ENCODE assay signal across 8 cellular contexts in genomic region chr1:211133393-211133840, GRCh38. TPM values are rescaled to one million over a fixed set of nuclear protein-coding genes. Genes with fewer than 3 reads are reported as not detected.
DNase-seq lines count a peak whose midpoint lies in the region; ATAC-seq and TF ChIP-seq lines count a peak whose summit lies in the region.

No MANE protein-coding gene starts in this region.

- no peak for TF ChIP-seq EP300 in ovary (IDR thresholded peaks at IDR 0.05)

- H3K36me3 Mint-ChIP-seq in activated T-helper 2 cell treated with anti-CD3 and anti-CD28 coated beads, Interferon-gamma antibody, Interleukin-2, Interleukin-4, amounts not matched to agents 10 μg/mL and 5 μg/mL and 100 μg/mL, durations not matched to agents 14 hours and 24 hours and 36 hours (ENCODE audit: low read depth), result no peaks in the 10 kb centered on the region

- H3K56ac ChIP-seq in IMR-90 (ENCODE audit: extremely low read depth, insufficient read depth, low read length), result 0 out of 2 replicates have a peak overlapping the region, but pooled peaks have one; percentile 31

- H3K4me3 ChIP-seq in IMR-90 (ENCODE audit: insufficient read depth, low read depth, low read length) (peak overlapping the region; percentile 58), ovary (peak overlapping the region; percentile 31)

- no peak overlapping the region for H3K14ac ChIP-seq in IMR-90 (replicated peaks; ENCODE audit: low read depth, low read length)

- DNase-seq in EH (ENCODE audit: low read depth) (peak; percentile 33), IMR-90 (no peak), glomerular visceral epithelial cell (ENCODE audit: extremely low spot score) (peak; percentile 63), ovary (peak in 1 of 5 donors; percentile 15), NCI-H446 treated with DMSO at 0.1 percent for 48 hours (lab: John Stamatoyannopoulos, UW) (no peak)
- DNase-seq in activated T-helper 2 cell treated with anti-CD3 and anti-CD28 coated beads, Interferon-gamma antibody, Interleukin-2, Interleukin-4, amounts not matched to agents 10 μg/mL and 5 μg/mL and 100 μg/mL, durations not matched to agents 14 hours and 24 hours and 36 hours (ENCODE audit: low spot score), result no peak

- H3K9me3 Mint-ChIP-seq in activated T-helper 2 cell treated with anti-CD3 and anti-CD28 coated beads, Interferon-gamma antibody, Interleukin-2, Interleukin-4, amounts not matched to agents 10 μg/mL and 5 μg/mL and 100 μg/mL, durations not matched to agents 14 hours and 24 hours and 36 hours, result no peaks in the 10 kb centered on the region

- POLR2A ChIA-PET in IMR-90 (lab: Charles Lee; ENCODE audit: unreplicated experiment), result interaction anchor here (0.6 kb wide), 1 partner anchor 12 kb away, joined by 3 read pairs; no protein-coding TSS in a partner anchor

- H4K5ac ChIP-seq in IMR-90 (ENCODE audit: low read depth, low read length), result no peak overlapping the region

- TF ChIP-seq CTCF in IMR-90 (conservative IDR thresholded peaks at IDR 0.05; ENCODE audit: low read depth, low read length) (no peak), ovary (IDR thresholded peaks at IDR 0.05) (no peak)

- H2BK5ac ChIP-seq in IMR-90 (ENCODE audit: low read depth, low read length, poor library complexity, severe bottlenecking), result no peak overlapping the region

- H2AK9ac ChIP-seq in IMR-90 (replicated peaks; ENCODE audit: low read depth, low read length, poor library complexity), result no peak overlapping the region

- H2BK120ac ChIP-seq in IMR-90 (ENCODE audit: low read depth, low read length), result peak overlapping the region; percentile 40; the same call in 1 of the 2 replicates

- in situ Hi-C loops in IMR-90 (cut with MboI; ENCODE audit: low sequenced_read_pairs), result loop anchor here (5.0 kb wide), 2 partner anchors 546 to 686 kb away; no protein-coding TSS in a partner anchor

- peaks cover 5% of the 10 kb centered on the region for H3K4me1 Mint-ChIP-seq in activated T-helper 2 cell treated with anti-CD3 and anti-CD28 coated beads, Interferon-gamma antibody, Interleukin-2, Interleukin-4, amounts not matched to agents 10 μg/mL and 5 μg/mL and 100 μg/mL, durations not matched to agents 14 hours and 24 hours and 36 hours (ENCODE audit: low read depth)

- H3K36me3 ChIP-seq in IMR-90 (ENCODE audit: control insufficient read depth, insufficient read depth, low read length) (no peaks in the 10 kb centered on the region), ovary (no peaks in the 10 kb centered on the region)

- H3K27me3 Mint-ChIP-seq in activated T-helper 2 cell treated with anti-CD3 and anti-CD28 coated beads, Interferon-gamma antibody, Interleukin-2, Interleukin-4, amounts not matched to agents 10 μg/mL and 5 μg/mL and 100 μg/mL, durations not matched to agents 14 hours and 24 hours and 36 hours (ENCODE audit: low read depth), result peaks cover 77% of the 10 kb centered on the region

- peaks cover 8% of the 10 kb centered on the region for H3K27me3 ChIP-seq in IMR-90 (ENCODE audit: control insufficient read depth, insufficient read depth, low read length)
- H3K27me3 ChIP-seq in ovary, result no peaks in the 10 kb centered on the region

- no peak overlapping the region for H3K18ac ChIP-seq in IMR-90 (ENCODE audit: low read depth, low read length)

- TF ChIP-seq RAD21 in IMR-90 (IDR thresholded peaks at IDR 0.05; ENCODE audit: low read length), result no peak

- ATAC-seq in IMR-90 (ENCODE audit: low read depth) (peak; percentile 27), GM21786 (IDR thresholded peaks at IDR 0.05; ENCODE audit: unreplicated experiment) (no peak), GM21825 (IDR thresholded peaks at IDR 0.05; ENCODE audit: unreplicated experiment) (no peak)

- dilution Hi-C loops in IMR-90 (cut with HindIII; ENCODE audit: low sequenced_read_pairs, unreplicated experiment), result no loop called here

- H2BK15ac ChIP-seq in IMR-90 (ENCODE audit: low read depth, low read length), result no peak overlapping the region

- peak overlapping the region; percentile 20; the same call in 1 of the 2 replicates for H3K23ac ChIP-seq in IMR-90 (ENCODE audit: low read depth, low read length)

- no peaks in the 10 kb centered on the region for H3K9me1 ChIP-seq in IMR-90 (ENCODE audit: insufficient read depth, low read length)

- H3K79me1 ChIP-seq in IMR-90 (ENCODE audit: low read depth in 1 of 2, low read length in 2 of 2), result no peaks in the 10 kb centered on the region

- H2BK20ac ChIP-seq in IMR-90 (ENCODE audit: low read depth, low read length), result no peak overlapping the region

- H3K9ac ChIP-seq in IMR-90 (ENCODE audit: low read depth, low read length), result no peak overlapping the region

- H4K8ac ChIP-seq in IMR-90 (ENCODE audit: low read depth in 2 of 2, low read length in 2 of 2), result no peak overlapping the region

- H3K4ac ChIP-seq in IMR-90 (ENCODE audit: low read depth, low read length), result peak overlapping the region; percentile 60; the same call in 1 of the 2 replicates

- no peaks in the 10 kb centered on the region for H4K20me1 ChIP-seq in IMR-90 (ENCODE audit: insufficient read depth, low read length)

- TF ChIP-seq POLR2A in IMR-90 (IDR thresholded peaks at IDR 0.05; ENCODE audit: low read depth, low read length) (no peak), ovary (IDR thresholded peaks at IDR 0.05) (no peak)

- no peaks in the 10 kb centered on the region for H3K9me3 ChIP-seq in IMR-90 (ENCODE audit: control insufficient read depth, insufficient read depth, low read length)
- no peaks in the 10 kb centered on the region for H3K9me3 ChIP-seq in ovary

- H2AFZ ChIP-seq in IMR-90 (replicated peaks; ENCODE audit: low read length, poor library complexity), result peak overlapping the region; percentile 85

- 1% methylated on average over 25 of the region's 32 CpGs; no CpG with 5 or more reads in 1 of the 2 experiments for WGBS in IMR-90 (ENCODE audit: extremely low coverage in 2 of 2, insufficient read length in 1 of 2), 2 experiments
- WGBS in ovary, 3 donors, result 0 to 2% (median 2%) methylated on average over 19 to 32 of the region's 32 CpGs

- H3K4me2 ChIP-seq in IMR-90 (ENCODE audit: low read depth, low read length), result peak overlapping the region; percentile 77

- no peak overlapping the region for H3K27ac Mint-ChIP-seq in activated T-helper 2 cell treated with anti-CD3 and anti-CD28 coated beads, Interferon-gamma antibody, Interleukin-2, Interleukin-4, amounts not matched to agents 10 μg/mL and 5 μg/mL and 100 μg/mL, durations not matched to agents 14 hours and 24 hours and 36 hours

- H3K4me1 ChIP-seq in IMR-90 (ENCODE audit: control insufficient read depth, insufficient read depth, low read length), result no peaks in the 10 kb centered on the region
- H3K4me1 ChIP-seq in ovary (ENCODE audit: insufficient read depth), result peaks cover 2% of the 10 kb centered on the region

- peak overlapping the region; percentile 35 for H3K4me3 Mint-ChIP-seq in activated T-helper 2 cell treated with anti-CD3 and anti-CD28 coated beads, Interferon-gamma antibody, Interleukin-2, Interleukin-4, amounts not matched to agents 10 μg/mL and 5 μg/mL and 100 μg/mL, durations not matched to agents 14 hours and 24 hours and 36 hours (ENCODE audit: low read depth)

- H4K91ac ChIP-seq in IMR-90 (ENCODE audit: insufficient read depth, low read depth, low read length), result no peak overlapping the region

- no TSS peak for BruUV-seq in IMR-90 (replicated peaks; lab: Mats Ljungman, UMichigan)

- intact Hi-C loops in IMR-90 (cut with micrococcal nuclease) (no loop called here), ovary (cut with DNase I) (loop anchor here in 3 of 4 donors (5.0 to 10.0 kb wide), 3 partner anchors 686 to 729 kb away; no protein-coding TSS in a partner anchor)
- intact Hi-C loops in activated T-helper 2 cell treated with anti-CD3 and anti-CD28 coated beads, Interferon-gamma antibody, Interleukin-2, Interleukin-4, amounts not matched to agents 10 μg/mL and 5 μg/mL and 100 μg/mL, durations not matched to agents 14 hours and 24 hours and 36 hours (cut with micrococcal nuclease), result no loop called here

- CTCF ChIA-PET in IMR-90 (lab: Yijun Ruan, JAX), result interaction anchor here (0.6 to 4.6 kb wide), 23 partner anchors 9 to 772 kb away, joined by 3 to 76 read pairs (median 5); no protein-coding TSS in a partner anchor

- H2AK5ac ChIP-seq in IMR-90 (ENCODE audit: low read depth, low read length), result no peak overlapping the region

- H3K27ac ChIP-seq in IMR-90 (ENCODE audit: insufficient read depth, low read length) (no peak overlapping the region), ovary (no peak overlapping the region)

TF ChIP-seq in IMR-90, 13 proteins besides CTCF, POLR2A, EP300 and RAD21 (continues in another document):
- TF ChIP-seq NFE2L2 (IDR thresholded peaks at IDR 0.05; ENCODE audit: low read depth, low read length), result no peak
- TF ChIP-seq SMC3 (IDR thresholded peaks at IDR 0.05; ENCODE audit: low read depth, low read length), result no peak
- TF ChIP-seq CHD1 (IDR thresholded peaks at IDR 0.05; ENCODE audit: low read depth, low read length), result no peak
- no peak for TF ChIP-seq USF2 (IDR thresholded peaks at IDR 0.05; ENCODE audit: low read depth, low read length)
- TF ChIP-seq ELK1 (IDR thresholded peaks at IDR 0.05; ENCODE audit: borderline replicate concordance, low read depth, low read length), result no peak
- TF ChIP-seq CEBPB (IDR thresholded peaks at IDR 0.05; ENCODE audit: low read depth, low read length), result no peak
- TF ChIP-seq FOS (IDR thresholded peaks at IDR 0.05; ENCODE audit: low read depth, low read length), result no peak

RNA-seq across cellular contexts. Expression of gene KCNH1, which starts 0.5 kb away (rescaled TPM):
- 0.54 and 0.56 TPM in 2 replicates for total RNA-seq in IMR-90 (2012; rRNA removed)
- 0.20 and 0.27 TPM in 2 replicates for polyA plus RNA-seq in IMR-90 (2012; rRNA removed)
- polyA plus RNA-seq in IMR-90 (2012; cell fraction: cytosol; rRNA removed), result 0.10 and 0.70 TPM in 2 replicates
- 0.11 and 0.32 TPM in 2 replicates for polyA plus RNA-seq in IMR-90 (2012; cell fraction: nucleus; rRNA removed; ENCODE audit: low replicate concordance)
- not detected in 2 replicates for total RNA-seq in activated T-helper 2 cell treated with anti-CD3 and anti-CD28 coated beads, Interferon-gamma antibody, Interleukin-2, Interleukin-4, amounts not matched to agents 10 μg/mL and 5 μg/mL and 100 μg/mL, durations not matched to agents 14 hours and 24 hours and 36 hours
- under 1 TPM in 2 of 7 donors, not detected in 5; 0.11 to 0.46 TPM for total RNA-seq in ovary
- polyA plus RNA-seq in ovary, result not detected

Comparison
In these comparisons a context has a peak if more than half of its experiments do, and no peak if none do; other contexts are left out.
1. DNase-seq: peak in EH (single experiment) and glomerular visceral epithelial cell (single experiment); none in IMR-90 (single experiment), activated T-helper 2 cell treated with anti-CD3 and anti-CD28 coated beads, Interferon-gamma antibody, Interleukin-2, Interleukin-4, amounts not matched to agents 10 μg/mL and 5 μg/mL and 100 μg/mL, durations not matched to agents 14 hours and 24 hours and 36 hours (single experiment) and NCI-H446 treated with DMSO at 0.1 percent for 48 hours (single experiment).
2. intact Hi-C loops: an anchor here in ovary (5.0 to 10.0 kb wide); none called in IMR-90 and activated T-helper 2 cell treated with anti-CD3 and anti-CD28 coated beads, Interferon-gamma antibody, Interleukin-2, Interleukin-4, amounts not matched to agents 10 μg/mL and 5 μg/mL and 100 μg/mL, durations not matched to agents 14 hours and 24 hours and 36 hours.